In genomic region chr9:121811140-121811539, GRCh38 we compare ENCODE assay signal across 33 cellular contexts.
"Had no signal": no experiment of that assay in that cellular context is flagged by ENCODE, and none has a peak within 500 bp of the region (broad histone marks: within the 10 kb centered on the region; RNA-seq: fewer than 3 reads in every experiment).

No MANE protein-coding gene starts in this region.

- DNase-seq: activated CD4-positive, alpha-beta T cell treated with anti-CD3 and anti-CD28 coated beads for 1 hour; activated CD4-positive, alpha-beta T cell treated with anti-CD3 and anti-CD28 coated beads, Interleukin-2, amount 10 ng/mL, durations not matched to agents 24 days and 14 days; activated CD4-positive, alpha-beta T cell treated with anti-CD3 and anti-CD28 coated beads, Interleukin-2, amount 50 U/mL, for 4 hours; activated CD4-positive, CD25-positive, alpha-beta regulatory T cell; activated CD8-positive, alpha-beta T cell treated with anti-CD3 and anti-CD28 coated beads for 36 hours; activated effector memory CD4-positive, alpha-beta T cell treated with anti-CD3 and anti-CD28 coated beads, Interleukin-2, amount 50 U/mL, for 16 hours; activated naive CD4-positive, alpha-beta T cell; activated naive CD4-positive, alpha-beta T cell treated with anti-CD3 and anti-CD28 coated beads, Interleukin-2, amount 50 U/mL, for 16 hours; activated naive CD8-positive, alpha-beta T cell treated with anti-CD3 and anti-CD28 coated beads for 36 hours; activated T-cell treated with anti-CD3 and anti-CD28 coated beads, Interleukin-2, amount 50 U/mL, for 1 hour; activated T-cell treated with anti-CD3 and anti-CD28 coated beads, Interleukin-2, amount 50 U/mL, for 72 hours; amniotic stem cell; aorta; brain microvascular endothelial cell; central memory CD4-positive, alpha-beta T cell; MM.1S; MV-4-11; NCI-H1092; NCI-H1417; NCI-H1694; NCI-H1930; NCI-H2081 treated with DMSO at 0.1 percent for 48 hours; NCI-H226; NCI-H446 treated with DMSO at 0.1 percent for 48 hours; NCI-H524; SIG-M5; SW 1271; T-helper 1 cell; T1000; WERI-Rb-1 had no signal

- ATAC-seq: activated CD8-positive, alpha-beta T cell treated with anti-CD3 and anti-CD28 coated beads for 36 hours; activated T-cell treated with anti-CD3 and anti-CD28 coated beads, Interleukin-2, amount 50 U/mL, for 72 hours; activated T-helper 17 cell treated with anti-CD3 and anti-CD28 coated beads, Interleukin-2, amount 50 U/mL, for 72 hours; Panc1 had no signal

- H3K27me3 ChIP-seq: brain microvascular endothelial cell had no signal

- H3K4me2 ChIP-seq: KMS-11 had no signal

- H3K36me3 ChIP-seq: brain microvascular endothelial cell, WERI-Rb-1 had no signal

- H3K9ac ChIP-seq: KMS-11 had no signal

- H3K27ac ChIP-seq: brain microvascular endothelial cell, KMS-11, WERI-Rb-1 had no signal
